ENCODE assay signal across 8 cellular contexts in the genomic region with DNA sequence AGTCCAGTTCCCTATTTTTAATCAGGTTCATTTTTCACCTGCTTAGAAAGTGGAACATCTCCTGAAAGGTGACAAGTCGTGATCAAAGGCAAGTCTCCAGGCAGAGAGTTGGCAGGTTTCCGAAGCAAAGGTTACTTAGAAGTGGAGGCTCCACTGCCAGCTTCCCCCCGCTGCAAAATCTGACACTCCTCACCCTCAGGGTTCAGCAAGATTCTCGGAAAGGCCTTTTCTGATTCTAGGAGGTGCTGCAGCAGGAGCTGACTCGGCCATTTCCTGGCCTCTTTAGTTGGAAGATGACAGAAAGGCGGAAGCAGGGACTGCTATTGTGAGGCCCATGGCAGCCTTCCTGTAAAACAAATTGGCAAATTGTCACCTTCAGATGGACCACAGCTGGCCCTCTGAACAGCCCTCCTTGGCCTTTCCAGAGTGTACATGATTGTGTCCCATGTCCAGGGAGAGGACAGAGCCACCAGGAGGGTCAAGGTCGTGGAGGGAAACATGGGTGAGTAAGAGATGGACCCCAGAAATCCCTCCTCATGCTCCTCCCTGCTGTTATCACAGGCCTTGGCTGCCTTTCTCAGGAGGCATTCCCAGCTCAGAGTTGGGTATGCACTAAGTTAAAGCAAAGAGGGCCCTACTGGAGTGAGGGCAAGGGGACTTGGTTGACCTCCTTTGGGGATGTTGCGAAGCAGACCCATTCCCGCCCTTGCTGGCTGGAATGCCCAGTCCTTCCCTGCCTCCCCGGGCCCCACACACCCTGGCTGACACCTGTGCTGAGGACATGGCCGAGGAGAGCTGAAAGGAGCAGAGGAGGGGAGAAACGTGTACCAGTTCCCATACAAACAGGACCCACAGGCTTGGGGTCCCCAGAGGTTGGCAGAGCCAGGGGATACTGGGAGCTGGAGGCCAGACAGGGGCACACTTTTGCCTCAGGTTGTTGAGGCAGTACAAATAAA.
DNase-seq lines count a peak whose midpoint lies in the region; ATAC-seq and TF ChIP-seq lines count a peak whose summit lies in the region.

No MANE protein-coding gene starts in this region.

- H3K9ac ChIP-seq in BLaER1 (peak overlapping the region; percentile 86), parathyroid adenoma (peak overlapping the region; percentile 67)

- POLR2A ChIA-PET in GM10248 (lab: Yijun Ruan, JAX) = interaction anchor here (1.9 kb wide), 1 partner anchor 21 kb away, joined by 7 read pairs; no protein-coding TSS in a partner anchor

- peak overlapping the region; percentile 56 for H3K4me3 ChIP-seq in BLaER1
- peak overlapping the region; percentile 50 for H3K4me3 ChIP-seq in parathyroid adenoma (ENCODE audit: low read depth, low read length)

- H3K79me2 ChIP-seq in parathyroid adenoma = no peaks in the 10 kb centered on the region

- no peaks in the 10 kb centered on the region for H3K27me3 ChIP-seq in BLaER1
- no peaks in the 10 kb centered on the region for H3K27me3 ChIP-seq in parathyroid adenoma (ENCODE audit: control insufficient read depth, insufficient read depth, low read length)

- H4K20me1 ChIP-seq in BLaER1 = no peaks in the 10 kb centered on the region

- CTCF ChIA-PET in GM10248 (lab: Yijun Ruan, JAX) = interaction anchor here (0.9 to 3.3 kb wide), 7 partner anchors 9 to 116 kb away, joined by 3 to 14 read pairs (median 5); no protein-coding TSS in a partner anchor

- ATAC-seq in esophagus mucosa (peak; percentile 7), HG02973 (IDR thresholded peaks at IDR 0.05; ENCODE audit: unreplicated experiment) (no peak), GM18868 (IDR thresholded peaks at IDR 0.05; ENCODE audit: unreplicated experiment) (no peak)

- peak overlapping the region; percentile 68 for H2AFZ ChIP-seq in parathyroid adenoma

- H3K27ac ChIP-seq in BLaER1 = peak overlapping the region; percentile 96
- peak overlapping the region; percentile 100 for H3K27ac ChIP-seq in parathyroid adenoma

- TF ChIP-seq CTCF in parathyroid adenoma (IDR thresholded peaks at IDR 0.05) (no peak), GM10248 (IDR thresholded peaks at IDR 0.05; ENCODE audit: control extremely low read depth, extremely low read depth, low read depth, missing control alignments) (no peak)

- no peaks in the 10 kb centered on the region for H3K9me3 ChIP-seq in BLaER1
- H3K9me3 ChIP-seq in parathyroid adenoma (ENCODE audit: control insufficient read depth, low read length) = no peaks in the 10 kb centered on the region

- H3K4me2 ChIP-seq in BLaER1 (peak overlapping the region; percentile 91), parathyroid adenoma (ENCODE audit: low read length) (peak overlapping the region; percentile 64)

- no peaks in the 10 kb centered on the region for H3K36me3 ChIP-seq in BLaER1
- H3K36me3 ChIP-seq in parathyroid adenoma (ENCODE audit: control insufficient read depth, insufficient read depth, low read length) = no peaks in the 10 kb centered on the region

- H3K4me1 ChIP-seq in BLaER1 (peaks cover 92% of the 10 kb centered on the region), parathyroid adenoma (peaks cover 62% of the 10 kb centered on the region)

- DNase-seq in NCI-H1092 treated with DMSO at 0.1 percent for 48 hours (lab: John Stamatoyannopoulos, UW) (peak; percentile 94), activated T-cell treated with anti-CD3 and anti-CD28 coated beads for 1 hour (ENCODE audit: low read depth) (peak; percentile 9), GM10248 (ENCODE audit: extremely low spot score) (no peak)
